18 cellular contexts compared by ENCODE assay signal in genomic region chr6:138389551-138389950, GRCh38. TPM values are rescaled to one million over a fixed set of nuclear protein-coding genes. Genes with fewer than 3 reads are reported as not detected.
DNase-seq lines count a peak whose midpoint lies in the region; TF ChIP-seq lines count a peak whose summit lies in the region.
"Had no signal": no experiment of that assay in that cellular context is flagged by ENCODE, and none has a peak within 500 bp of the region (broad histone marks: within the 10 kb centered on the region; RNA-seq: fewer than 3 reads in every experiment).

No MANE protein-coding gene starts in this region.

- H3K9me3 Mint-ChIP-seq in progenitor cell of endocrine pancreas (ENCODE audit: low read depth), result no peaks in the 10 kb centered on the region
- H3K9me3 Mint-ChIP-seq in activated naive CD8-positive, alpha-beta T cell treated with anti-CD3 and anti-CD28 coated beads for 36 hours, result no peaks in the 10 kb centered on the region
- H3K9me3 Mint-ChIP-seq: CD8-positive, alpha-beta T cell; H9; HFFc6 had no signal

- intact Hi-C loops in lower leg skin (cut with DNase I; ENCODE audit: low total_unique reads), result no loop called here

- DNase-seq in progenitor cell of endocrine pancreas (ENCODE audit: low spot score, unreplicated experiment) (no peak), lower leg skin (ENCODE audit: low spot score in 2 of 2) (no peak), T1000 (lab: John Stamatoyannopoulos, UW) (no peak)
- no peak for DNase-seq in activated naive CD8-positive, alpha-beta T cell treated with anti-CD3 and anti-CD28 coated beads for 36 hours
- DNase-seq: C1 segment of cervical spinal cord; Caco-2; CD4-positive, CD25-positive, alpha-beta regulatory T cell; CD8-positive, alpha-beta T cell; DMS153; DND-41; GM23248; H9; HFFc6 had no signal

- peaks cover 32% of the 10 kb centered on the region for H3K4me1 Mint-ChIP-seq in progenitor cell of endocrine pancreas (ENCODE audit: low read depth)
- no peaks in the 10 kb centered on the region for H3K4me1 Mint-ChIP-seq in activated naive CD8-positive, alpha-beta T cell treated with anti-CD3 and anti-CD28 coated beads for 36 hours
- H3K4me1 Mint-ChIP-seq: CD4-positive, CD25-positive, alpha-beta regulatory T cell had no signal

- 88 to 90% methylated on average over 5 of the region's 5 CpGs for WGBS in lower leg skin, 2 donors

- no peak overlapping the region for H3K4me3 ChIP-seq in lower leg skin (ENCODE audit: low read depth, poor library complexity, severe bottlenecking)
- H3K4me3 ChIP-seq: GM23248 had no signal

- H3K27ac Mint-ChIP-seq in progenitor cell of endocrine pancreas, result peak overlapping the region; percentile 37
- no peak overlapping the region for H3K27ac Mint-ChIP-seq in activated naive CD8-positive, alpha-beta T cell treated with anti-CD3 and anti-CD28 coated beads for 36 hours
- H3K27ac Mint-ChIP-seq: CD4-positive, CD25-positive, alpha-beta regulatory T cell; CD8-positive, alpha-beta T cell; H9; HFFc6 had no signal

- no peak overlapping the region for H3K4me3 Mint-ChIP-seq in progenitor cell of endocrine pancreas (ENCODE audit: low read depth)
- H3K4me3 Mint-ChIP-seq in activated naive CD8-positive, alpha-beta T cell treated with anti-CD3 and anti-CD28 coated beads for 36 hours, result no peak overlapping the region
- H3K4me3 Mint-ChIP-seq: CD4-positive, CD25-positive, alpha-beta regulatory T cell; CD8-positive, alpha-beta T cell; H9; HFFc6 had no signal

- no peaks in the 10 kb centered on the region for H3K27me3 Mint-ChIP-seq in progenitor cell of endocrine pancreas
- peaks cover 5% of the 10 kb centered on the region for H3K27me3 Mint-ChIP-seq in activated naive CD8-positive, alpha-beta T cell treated with anti-CD3 and anti-CD28 coated beads for 36 hours

- H3K27ac ChIP-seq in C4-2B (peak overlapping the region; percentile 24; the same call in 1 of the 2 replicates), VCaP (peak overlapping the region; percentile 99)
- H3K27ac ChIP-seq: GM23248 had no signal

- no peak for TF ChIP-seq POLR2A in lower leg skin (IDR thresholded peaks at IDR 0.05)

- H3K36me3 Mint-ChIP-seq in progenitor cell of endocrine pancreas (ENCODE audit: insufficient read depth), result no peaks in the 10 kb centered on the region
- H3K36me3 Mint-ChIP-seq in activated naive CD8-positive, alpha-beta T cell treated with anti-CD3 and anti-CD28 coated beads for 36 hours, result no peaks in the 10 kb centered on the region
- H3K36me3 Mint-ChIP-seq: CD4-positive, CD25-positive, alpha-beta regulatory T cell; CD8-positive, alpha-beta T cell had no signal

- TF ChIP-seq CTCF in C4-2B (conservative IDR thresholded peaks at IDR 0.05) (no peak), VCaP (conservative IDR thresholded peaks at IDR 0.05) (no peak), progenitor cell of endocrine pancreas (IDR thresholded peaks at IDR 0.05; ENCODE audit: unreplicated experiment) (no peak), lower leg skin (IDR thresholded peaks at IDR 0.05) (no peak)

RNA-seq across cellular contexts. Expression of gene SMIM28, which starts 11.8 kb away (rescaled TPM):
- total RNA-seq in progenitor cell of endocrine pancreas (not detected in 2 replicates), lower leg skin (not detected)
- total RNA-seq in activated naive CD8-positive, alpha-beta T cell treated with anti-CD3 and anti-CD28 coated beads for 36 hours, result not detected
- total RNA-seq: A172; A673; Caco-2; CD4-positive, CD25-positive, alpha-beta regulatory T cell; CD8-positive, alpha-beta T cell; GM23248; H4; H9; HFFc6 had no signal

RNA-seq across cellular contexts. Expression of gene HEBP2, which starts 14.5 kb away (rescaled TPM):
- total RNA-seq in progenitor cell of endocrine pancreas (67.7 and 73.2 TPM in 2 replicates), lower leg skin (100 to 1,000 TPM; 141 to 195 (median 162) TPM)
- total RNA-seq in activated naive CD8-positive, alpha-beta T cell treated with anti-CD3 and anti-CD28 coated beads for 36 hours, result 10 to 100 TPM; 27.4 to 28.0 TPM
